ENCODE assay signal across 11 cellular contexts in genomic region chr6:157222201-157222981, GRCh38.
DNase-seq lines count a peak whose midpoint lies in the region; ATAC-seq and TF ChIP-seq lines count a peak whose summit lies in the region.
"Had no signal": no experiment of that assay in that cellular context is flagged by ENCODE, and none has a peak within 500 bp of the region (broad histone marks: within the 10 kb centered on the region; RNA-seq: fewer than 3 reads in every experiment).

No MANE protein-coding gene starts in this region.

- peak overlapping the region; percentile 83 for H3K27ac Mint-ChIP-seq in glutamatergic neuron (ENCODE audit: unreplicated experiment)

- H3K36me3 Mint-ChIP-seq in glutamatergic neuron (ENCODE audit: unreplicated experiment) = no peaks in the 10 kb centered on the region

- peaks cover 37% of the 10 kb centered on the region for H3K4me1 Mint-ChIP-seq in glutamatergic neuron (ENCODE audit: low read depth, unreplicated experiment)

- H3K4me3 ChIP-seq in upper lobe of right lung = no peak overlapping the region

- ATAC-seq in left cardiac atrium = no peak
- ATAC-seq in upper lobe of right lung = no peak
- no peak for ATAC-seq in HG03378 (IDR thresholded peaks at IDR 0.05; ENCODE audit: unreplicated experiment)
- ATAC-seq in GM19351 (IDR thresholded peaks at IDR 0.05; ENCODE audit: unreplicated experiment) = no peak

- no peak overlapping the region for H3K27ac ChIP-seq in upper lobe of right lung

- no peaks in the 10 kb centered on the region for H3K27me3 ChIP-seq in upper lobe of right lung

- TF ChIP-seq CTCF in glutamatergic neuron (IDR thresholded peaks at IDR 0.05; ENCODE audit: partially characterized antibody, unreplicated experiment) (no peak), upper lobe of right lung (IDR thresholded peaks at IDR 0.05) (no peak)

- H3K4me3 Mint-ChIP-seq in glutamatergic neuron (ENCODE audit: unreplicated experiment) = no peak overlapping the region

- no peaks in the 10 kb centered on the region for H3K4me1 ChIP-seq in upper lobe of right lung

- H3K9me3 ChIP-seq in upper lobe of right lung = no peaks in the 10 kb centered on the region

- intact Hi-C loops in cardiac septum (cut with DNase I) = no loop called here
- intact Hi-C loops in left cardiac atrium (cut with DNase I) = no loop called here
- intact Hi-C loops in upper lobe of right lung (cut with DNase I) = no loop called here

- no peaks in the 10 kb centered on the region for H3K36me3 ChIP-seq in upper lobe of right lung

- peaks cover 20% of the 10 kb centered on the region for H3K27me3 Mint-ChIP-seq in glutamatergic neuron (ENCODE audit: unreplicated experiment)

- peaks cover 11% of the 10 kb centered on the region for H3K9me3 Mint-ChIP-seq in glutamatergic neuron (ENCODE audit: unreplicated experiment)

- DNase-seq in cardiac septum (ENCODE audit: low spot score) (peak; percentile 47), left cardiac atrium (no peak), MV-4-11 (lab: John Stamatoyannopoulos, UW) (peak; percentile 47), glutamatergic neuron (no peak), upper lobe of right lung (peak; percentile 58)
- no peak for DNase-seq in activated effector memory CD4-positive, alpha-beta T cell treated with anti-CD3 and anti-CD28 coated beads, Interleukin-2, amount 50 U/mL, for 16 hours
- DNase-seq: activated naive CD4-positive, alpha-beta T cell treated with Interleukin-2 at 50 U/mL for 16 hours; dermis blood vessel endothelial cell; NCI-H2171 had no signal

Comparison
In these comparisons a context has a peak if more than half of its experiments do, and no peak if none do; other contexts are left out.
1. DNase-seq: peak in cardiac septum (single experiment), MV-4-11 (single experiment) and upper lobe of right lung (single experiment); none in left cardiac atrium (single experiment), glutamatergic neuron (single experiment) and activated effector memory CD4-positive, alpha-beta T cell treated with anti-CD3 and anti-CD28 coated beads, Interleukin-2, amount 50 U/mL, for 16 hours (single experiment).